ENCODE assay signal across 1 cellular context in the genomic region with DNA sequence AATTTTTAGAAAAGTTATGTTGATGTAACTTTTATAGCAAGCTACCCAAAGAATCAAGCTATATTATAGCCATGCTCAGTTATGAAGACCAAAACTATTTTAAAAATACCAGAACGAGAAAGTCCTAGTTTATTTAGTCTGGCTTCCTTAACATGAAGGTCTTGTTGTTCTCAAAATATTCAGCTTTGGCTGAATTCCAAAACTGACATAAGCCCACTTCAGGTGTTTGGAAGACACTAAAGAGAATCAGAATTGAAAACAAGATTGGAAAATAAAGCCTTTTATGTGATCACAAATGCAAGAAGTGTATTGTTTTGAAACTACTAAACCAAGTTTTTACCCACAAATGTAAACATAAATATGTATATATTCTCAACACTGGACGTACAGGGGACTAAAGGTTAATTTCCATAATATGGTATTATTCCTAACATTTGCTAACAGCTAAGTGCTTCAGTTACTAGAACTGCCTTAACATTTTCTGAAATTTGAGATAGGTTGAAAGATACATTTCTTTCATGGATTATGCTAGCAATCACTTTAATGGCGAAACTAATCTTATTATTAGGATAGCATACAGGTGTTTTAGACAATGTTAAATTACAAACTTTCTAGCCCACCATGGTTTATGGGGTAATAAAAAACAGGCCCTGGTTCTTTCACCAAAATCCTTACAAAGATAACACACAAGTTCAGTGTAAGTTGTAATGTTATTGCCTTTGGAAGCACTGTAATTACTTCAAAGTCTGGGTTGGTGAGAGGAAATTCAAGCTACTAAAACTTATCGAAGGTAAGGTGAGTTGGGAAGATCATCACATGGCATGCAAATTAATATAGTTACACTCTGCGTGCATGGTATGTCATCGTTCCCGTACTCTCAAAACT.
TF ChIP-seq lines count a peak whose summit lies in the region.

No MANE protein-coding gene starts in this region.

TF ChIP-seq in GM12878, 131 proteins besides CTCF, POLR2A, EP300 and RAD21:
- no peak for TF ChIP-seq NR2F1 (conservative IDR thresholded peaks at IDR 0.05)
- TF ChIP-seq, protein P1, sequence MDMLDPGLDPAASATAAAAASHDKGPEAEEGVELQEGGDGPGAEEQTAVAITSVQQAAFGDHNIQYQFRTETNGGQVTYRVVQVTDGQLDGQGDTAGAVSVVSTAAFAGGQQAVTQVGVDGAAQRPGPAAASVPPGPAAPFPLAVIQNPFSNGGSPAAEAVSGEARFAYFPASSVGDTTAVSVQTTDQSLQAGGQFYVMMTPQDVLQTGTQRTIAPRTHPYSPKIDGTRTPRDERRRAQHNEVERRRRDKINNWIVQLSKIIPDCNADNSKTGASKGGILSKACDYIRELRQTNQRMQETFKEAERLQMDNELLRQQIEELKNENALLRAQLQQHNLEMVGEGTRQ (IDR thresholded peaks at IDR 0.05; ENCODE audit: borderline replicate concordance, low read depth, low read length) = no peak; the same call in 1 of the 2 replicates
- TF ChIP-seq, protein P2, sequence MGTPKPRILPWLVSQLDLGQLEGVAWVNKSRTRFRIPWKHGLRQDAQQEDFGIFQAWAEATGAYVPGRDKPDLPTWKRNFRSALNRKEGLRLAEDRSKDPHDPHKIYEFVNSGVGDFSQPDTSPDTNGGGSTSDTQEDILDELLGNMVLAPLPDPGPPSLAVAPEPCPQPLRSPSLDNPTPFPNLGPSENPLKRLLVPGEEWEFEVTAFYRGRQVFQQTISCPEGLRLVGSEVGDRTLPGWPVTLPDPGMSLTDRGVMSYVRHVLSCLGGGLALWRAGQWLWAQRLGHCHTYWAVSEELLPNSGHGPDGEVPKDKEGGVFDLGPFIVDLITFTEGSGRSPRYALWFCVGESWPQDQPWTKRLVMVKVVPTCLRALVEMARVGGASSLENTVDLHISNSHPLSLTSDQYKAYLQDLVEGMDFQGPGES (IDR thresholded peaks at IDR 0.05) = no peak
- no peak for TF ChIP-seq PAX8 (IDR thresholded peaks at IDR 0.05)
- no peak for TF ChIP-seq RB1 (IDR thresholded peaks at IDR 0.05; ENCODE audit: borderline replicate concordance)
- no peak for TF ChIP-seq SREBF1 (IDR thresholded peaks at IDR 0.05; ENCODE audit: low read length)
- TF ChIP-seq, protein P3, sequence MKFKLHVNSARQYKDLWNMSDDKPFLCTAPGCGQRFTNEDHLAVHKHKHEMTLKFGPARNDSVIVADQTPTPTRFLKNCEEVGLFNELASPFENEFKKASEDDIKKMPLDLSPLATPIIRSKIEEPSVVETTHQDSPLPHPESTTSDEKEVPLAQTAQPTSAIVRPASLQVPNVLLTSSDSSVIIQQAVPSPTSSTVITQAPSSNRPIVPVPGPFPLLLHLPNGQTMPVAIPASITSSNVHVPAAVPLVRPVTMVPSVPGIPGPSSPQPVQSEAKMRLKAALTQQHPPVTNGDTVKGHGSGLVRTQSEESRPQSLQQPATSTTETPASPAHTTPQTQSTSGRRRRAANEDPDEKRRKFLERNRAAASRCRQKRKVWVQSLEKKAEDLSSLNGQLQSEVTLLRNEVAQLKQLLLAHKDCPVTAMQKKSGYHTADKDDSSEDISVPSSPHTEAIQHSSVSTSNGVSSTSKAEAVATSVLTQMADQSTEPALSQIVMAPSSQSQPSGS (IDR thresholded peaks at IDR 0.05; ENCODE audit: low read length) = peak; percentile 76; the same call in 1 of the 2 replicates
- TF ChIP-seq EGR1 (IDR thresholded peaks at IDR 0.05; ENCODE audit: borderline replicate concordance in 1 of 2, low read depth in 2 of 2, low read length in 2 of 2) = no peak
- TF ChIP-seq SMARCA5 (IDR thresholded peaks at IDR 0.05) = 0 out of 2 replicates have a peak, but pooled peaks have one; percentile 5
- TF ChIP-seq ZZZ3 (IDR thresholded peaks at IDR 0.05; ENCODE audit: control insufficient read depth, insufficient read length, low read depth) = no peak
- TF ChIP-seq LARP7 (IDR thresholded peaks at IDR 0.05) = no peak
- no peak for TF ChIP-seq ZSCAN29 (IDR thresholded peaks at IDR 0.05)
- TF ChIP-seq, protein P4, sequence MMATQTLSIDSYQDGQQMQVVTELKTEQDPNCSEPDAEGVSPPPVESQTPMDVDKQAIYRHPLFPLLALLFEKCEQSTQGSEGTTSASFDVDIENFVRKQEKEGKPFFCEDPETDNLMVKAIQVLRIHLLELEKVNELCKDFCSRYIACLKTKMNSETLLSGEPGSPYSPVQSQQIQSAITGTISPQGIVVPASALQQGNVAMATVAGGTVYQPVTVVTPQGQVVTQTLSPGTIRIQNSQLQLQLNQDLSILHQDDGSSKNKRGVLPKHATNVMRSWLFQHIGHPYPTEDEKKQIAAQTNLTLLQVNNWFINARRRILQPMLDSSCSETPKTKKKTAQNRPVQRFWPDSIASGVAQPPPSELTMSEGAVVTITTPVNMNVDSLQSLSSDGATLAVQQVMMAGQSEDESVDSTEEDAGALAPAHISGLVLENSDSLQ (IDR thresholded peaks at IDR 0.05) = no peak
- TF ChIP-seq TCF7 (IDR thresholded peaks at IDR 0.05; ENCODE audit: borderline replicate concordance) = no peak
- peak; percentile 20; the same call in 1 of the 2 replicates for TF ChIP-seq POLR2AphosphoS2 (IDR thresholded peaks at IDR 0.05; ENCODE audit: low read depth, low read length)
- TF ChIP-seq, protein P5, sequence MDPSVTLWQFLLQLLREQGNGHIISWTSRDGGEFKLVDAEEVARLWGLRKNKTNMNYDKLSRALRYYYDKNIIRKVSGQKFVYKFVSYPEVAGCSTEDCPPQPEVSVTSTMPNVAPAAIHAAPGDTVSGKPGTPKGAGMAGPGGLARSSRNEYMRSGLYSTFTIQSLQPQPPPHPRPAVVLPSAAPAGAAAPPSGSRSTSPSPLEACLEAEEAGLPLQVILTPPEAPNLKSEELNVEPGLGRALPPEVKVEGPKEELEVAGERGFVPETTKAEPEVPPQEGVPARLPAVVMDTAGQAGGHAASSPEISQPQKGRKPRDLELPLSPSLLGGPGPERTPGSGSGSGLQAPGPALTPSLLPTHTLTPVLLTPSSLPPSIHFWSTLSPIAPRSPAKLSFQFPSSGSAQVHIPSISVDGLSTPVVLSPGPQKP (IDR thresholded peaks at IDR 0.05; ENCODE audit: low read depth, low read length) = no peak
- TF ChIP-seq, protein P6, sequence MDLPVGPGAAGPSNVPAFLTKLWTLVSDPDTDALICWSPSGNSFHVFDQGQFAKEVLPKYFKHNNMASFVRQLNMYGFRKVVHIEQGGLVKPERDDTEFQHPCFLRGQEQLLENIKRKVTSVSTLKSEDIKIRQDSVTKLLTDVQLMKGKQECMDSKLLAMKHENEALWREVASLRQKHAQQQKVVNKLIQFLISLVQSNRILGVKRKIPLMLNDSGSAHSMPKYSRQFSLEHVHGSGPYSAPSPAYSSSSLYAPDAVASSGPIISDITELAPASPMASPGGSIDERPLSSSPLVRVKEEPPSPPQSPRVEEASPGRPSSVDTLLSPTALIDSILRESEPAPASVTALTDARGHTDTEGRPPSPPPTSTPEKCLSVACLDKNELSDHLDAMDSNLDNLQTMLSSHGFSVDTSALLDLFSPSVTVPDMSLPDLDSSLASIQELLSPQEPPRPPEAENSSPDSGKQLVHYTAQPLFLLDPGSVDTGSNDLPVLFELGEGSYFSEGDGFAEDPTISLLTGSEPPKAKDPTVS (IDR thresholded peaks at IDR 0.05; ENCODE audit: low read depth, low read length) = no peak
- TF ChIP-seq, protein P7, sequence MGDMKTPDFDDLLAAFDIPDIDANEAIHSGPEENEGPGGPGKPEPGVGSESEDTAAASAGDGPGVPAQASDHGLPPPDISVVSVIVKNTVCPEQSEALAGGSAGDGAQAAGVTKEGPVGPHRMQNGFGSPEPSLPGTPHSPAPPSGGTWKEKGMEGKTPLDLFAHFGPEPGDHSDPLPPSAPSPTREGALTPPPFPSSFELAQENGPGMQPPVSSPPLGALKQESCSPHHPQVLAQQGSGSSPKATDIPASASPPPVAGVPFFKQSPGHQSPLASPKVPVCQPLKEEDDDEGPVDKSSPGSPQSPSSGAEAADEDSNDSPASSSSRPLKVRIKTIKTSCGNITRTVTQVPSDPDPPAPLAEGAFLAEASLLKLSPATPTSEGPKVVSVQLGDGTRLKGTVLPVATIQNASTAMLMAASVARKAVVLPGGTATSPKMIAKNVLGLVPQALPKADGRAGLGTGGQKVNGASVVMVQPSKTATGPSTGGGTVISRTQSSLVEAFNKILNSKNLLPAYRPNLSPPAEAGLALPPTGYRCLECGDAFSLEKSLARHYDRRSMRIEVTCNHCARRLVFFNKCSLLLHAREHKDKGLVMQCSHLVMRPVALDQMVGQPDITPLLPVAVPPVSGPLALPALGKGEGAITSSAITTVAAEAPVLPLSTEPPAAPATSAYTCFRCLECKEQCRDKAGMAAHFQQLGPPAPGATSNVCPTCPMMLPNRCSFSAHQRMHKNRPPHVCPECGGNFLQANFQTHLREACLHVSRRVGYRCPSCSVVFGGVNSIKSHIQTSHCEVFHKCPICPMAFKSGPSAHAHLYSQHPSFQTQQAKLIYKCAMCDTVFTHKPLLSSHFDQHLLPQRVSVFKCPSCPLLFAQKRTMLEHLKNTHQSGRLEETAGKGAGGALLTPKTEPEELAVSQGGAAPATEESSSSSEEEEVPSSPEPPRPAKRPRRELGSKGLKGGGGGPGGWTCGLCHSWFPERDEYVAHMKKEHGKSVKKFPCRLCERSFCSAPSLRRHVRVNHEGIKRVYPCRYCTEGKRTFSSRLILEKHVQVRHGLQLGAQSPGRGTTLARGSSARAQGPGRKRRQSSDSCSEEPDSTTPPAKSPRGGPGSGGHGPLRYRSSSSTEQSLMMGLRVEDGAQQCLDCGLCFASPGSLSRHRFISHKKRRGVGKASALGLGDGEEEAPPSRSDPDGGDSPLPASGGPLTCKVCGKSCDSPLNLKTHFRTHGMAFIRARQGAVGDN (IDR thresholded peaks at IDR 0.05) = 0 out of 2 replicates have a peak, but pooled peaks have one; percentile 50
- peak; percentile 82 for TF ChIP-seq CREB1 (IDR thresholded peaks at IDR 0.05; ENCODE audit: low read depth)
- TF ChIP-seq BCL11A (IDR thresholded peaks at IDR 0.05; ENCODE audit: low read depth, low read length) = 0 out of 2 replicates have a peak, but pooled peaks have one; percentile 30
- no peak for TF ChIP-seq NR2C1 (IDR thresholded peaks at IDR 0.05)
- TF ChIP-seq BHLHE40 (IDR thresholded peaks at IDR 0.05; ENCODE audit: borderline replicate concordance in 1 of 2, low read depth in 2 of 2, low read length in 1 of 2) = peak; percentile 37 to 46; a peak in 1 of 4 replicates
- TF ChIP-seq, protein P8, sequence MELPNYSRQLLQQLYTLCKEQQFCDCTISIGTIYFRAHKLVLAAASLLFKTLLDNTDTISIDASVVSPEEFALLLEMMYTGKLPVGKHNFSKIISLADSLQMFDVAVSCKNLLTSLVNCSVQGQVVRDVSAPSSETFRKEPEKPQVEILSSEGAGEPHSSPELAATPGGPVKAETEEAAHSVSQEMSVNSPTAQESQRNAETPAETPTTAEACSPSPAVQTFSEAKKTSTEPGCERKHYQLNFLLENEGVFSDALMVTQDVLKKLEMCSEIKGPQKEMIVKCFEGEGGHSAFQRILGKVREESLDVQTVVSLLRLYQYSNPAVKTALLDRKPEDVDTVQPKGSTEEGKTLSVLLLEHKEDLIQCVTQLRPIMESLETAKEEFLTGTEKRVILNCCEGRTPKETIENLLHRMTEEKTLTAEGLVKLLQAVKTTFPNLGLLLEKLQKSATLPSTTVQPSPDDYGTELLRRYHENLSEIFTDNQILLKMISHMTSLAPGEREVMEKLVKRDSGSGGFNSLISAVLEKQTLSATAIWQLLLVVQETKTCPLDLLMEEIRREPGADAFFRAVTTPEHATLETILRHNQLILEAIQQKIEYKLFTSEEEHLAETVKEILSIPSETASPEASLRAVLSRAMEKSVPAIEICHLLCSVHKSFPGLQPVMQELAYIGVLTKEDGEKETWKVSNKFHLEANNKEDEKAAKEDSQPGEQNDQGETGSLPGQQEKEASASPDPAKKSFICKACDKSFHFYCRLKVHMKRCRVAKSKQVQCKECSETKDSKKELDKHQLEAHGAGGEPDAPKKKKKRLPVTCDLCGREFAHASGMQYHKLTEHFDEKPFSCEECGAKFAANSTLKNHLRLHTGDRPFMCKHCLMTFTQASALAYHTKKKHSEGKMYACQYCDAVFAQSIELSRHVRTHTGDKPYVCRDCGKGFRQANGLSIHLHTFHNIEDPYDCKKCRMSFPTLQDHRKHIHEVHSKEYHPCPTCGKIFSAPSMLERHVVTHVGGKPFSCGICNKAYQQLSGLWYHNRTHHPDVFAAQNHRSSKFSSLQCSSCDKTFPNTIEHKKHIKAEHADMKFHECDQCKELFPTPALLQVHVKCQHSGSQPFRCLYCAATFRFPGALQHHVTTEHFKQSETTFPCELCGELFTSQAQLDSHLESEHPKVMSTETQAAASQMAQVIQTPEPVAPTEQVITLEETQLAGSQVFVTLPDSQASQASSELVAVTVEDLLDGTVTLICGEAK (IDR thresholded peaks at IDR 0.05; ENCODE audit: borderline replicate concordance) = no peak
- TF ChIP-seq, protein P9, sequence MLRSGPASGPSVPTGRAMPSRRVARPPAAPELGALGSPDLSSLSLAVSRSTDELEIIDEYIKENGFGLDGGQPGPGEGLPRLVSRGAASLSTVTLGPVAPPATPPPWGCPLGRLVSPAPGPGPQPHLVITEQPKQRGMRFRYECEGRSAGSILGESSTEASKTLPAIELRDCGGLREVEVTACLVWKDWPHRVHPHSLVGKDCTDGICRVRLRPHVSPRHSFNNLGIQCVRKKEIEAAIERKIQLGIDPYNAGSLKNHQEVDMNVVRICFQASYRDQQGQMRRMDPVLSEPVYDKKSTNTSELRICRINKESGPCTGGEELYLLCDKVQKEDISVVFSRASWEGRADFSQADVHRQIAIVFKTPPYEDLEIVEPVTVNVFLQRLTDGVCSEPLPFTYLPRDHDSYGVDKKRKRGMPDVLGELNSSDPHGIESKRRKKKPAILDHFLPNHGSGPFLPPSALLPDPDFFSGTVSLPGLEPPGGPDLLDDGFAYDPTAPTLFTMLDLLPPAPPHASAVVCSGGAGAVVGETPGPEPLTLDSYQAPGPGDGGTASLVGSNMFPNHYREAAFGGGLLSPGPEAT (IDR thresholded peaks at IDR 0.05; ENCODE audit: low read depth) = no peak; the same call in none of the 2 replicates
- TF ChIP-seq RELA (IDR thresholded peaks at IDR 0.05; ENCODE audit: borderline replicate concordance, partially characterized antibody) = peak; percentile 8
- TF ChIP-seq ATF7 (IDR thresholded peaks at IDR 0.05; ENCODE audit: low read depth) = peak; percentile 90
- peak; percentile 56 for TF ChIP-seq RAD51 (IDR thresholded peaks at IDR 0.05)
- no peak for TF ChIP-seq ETV6 (conservative IDR thresholded peaks at IDR 0.05 in 1 of 2, IDR thresholded peaks at IDR 0.05 in 1 of 2; ENCODE audit: borderline replicate concordance in 1 of 2, low read depth in 1 of 2)
- TF ChIP-seq NRF1 (conservative IDR thresholded peaks at IDR 0.05; ENCODE audit: low read depth, low read length) = no peak
- TF ChIP-seq ZNF274 (IDR thresholded peaks at IDR 0.05; ENCODE audit: insufficient read depth, insufficient read length) = no peak
- TF ChIP-seq MXI1 (IDR thresholded peaks at IDR 0.05; ENCODE audit: low read depth, low read length) = 0 out of 2 replicates have a peak, but pooled peaks have one; percentile 63
- TF ChIP-seq IKZF1 (conservative IDR thresholded peaks at IDR 0.05) = no peak
